15 cellular contexts compared by ENCODE assay signal in genomic region chr7:137546671-137547070, GRCh38.
"Had no signal": no experiment of that assay in that cellular context is flagged by ENCODE, and none has a peak within 500 bp of the region (broad histone marks: within the 10 kb centered on the region; RNA-seq: fewer than 3 reads in every experiment).

No MANE protein-coding gene starts in this region.

- H3K27me3 Mint-ChIP-seq: stimulated activated memory B cell treated with anti-CD40 and anti-IgM and Interleukin-4, amounts not matched to agents 10 μg/mL and 1 μg/mL and 100 μg/mL, for 72 hours had no signal

- H3K27ac Mint-ChIP-seq: stimulated activated memory B cell treated with anti-CD40 and anti-IgM and Interleukin-4, amounts not matched to agents 10 μg/mL and 1 μg/mL and 100 μg/mL, for 72 hours had no signal

- H3K27me3 ChIP-seq: colonic mucosa, esophagus squamous epithelium, left lung, tibial artery had no signal

- H3K4me1 ChIP-seq: colonic mucosa, esophagus squamous epithelium, left lung, parathyroid adenoma, tibial artery had no signal

- H3K9me3 Mint-ChIP-seq: stimulated activated memory B cell treated with anti-CD40 and anti-IgM and Interleukin-4, amounts not matched to agents 10 μg/mL and 1 μg/mL and 100 μg/mL, for 72 hours had no signal

- H3K27ac ChIP-seq: colonic mucosa, esophagus squamous epithelium, left lung, parathyroid adenoma, tibial artery had no signal

- H3K4me3 ChIP-seq: colonic mucosa, esophagus squamous epithelium, left lung, tibial artery had no signal

- H3K4me1 Mint-ChIP-seq: naive thymus-derived CD8-positive, alpha-beta T cell; stimulated activated memory B cell treated with anti-CD40 and anti-IgM and Interleukin-4, amounts not matched to agents 10 μg/mL and 1 μg/mL and 100 μg/mL, for 72 hours had no signal

- H3K9me3 ChIP-seq: colonic mucosa, esophagus squamous epithelium, left lung, tibial artery had no signal

- H3K4me3 Mint-ChIP-seq: naive thymus-derived CD8-positive, alpha-beta T cell; stimulated activated memory B cell treated with anti-CD40 and anti-IgM and Interleukin-4, amounts not matched to agents 10 μg/mL and 1 μg/mL and 100 μg/mL, for 72 hours had no signal

- DNase-seq: activated CD4-positive, alpha-beta T cell treated with anti-CD3 and anti-CD28 coated beads for 1 hour; activated CD4-positive, alpha-beta T cell treated with anti-CD3 and anti-CD28 coated beads, Interleukin-2, amount 50 U/mL, for 4 hours; activated naive CD4-positive, alpha-beta T cell; activated T-cell treated with anti-CD3 and anti-CD28 coated beads for 4 hours; colonic mucosa; esophagus squamous epithelium; islet precursor cell; stimulated activated CD4-positive, alpha-beta T cell treated with anti-CD3 and anti-CD28 coated beads, Interleukin-2, amount 100 ng/mL, for 48 hours; T-helper 1 cell; T1000; tibial artery had no signal

- H2AFZ ChIP-seq: parathyroid adenoma had no signal

- H3K79me2 ChIP-seq: parathyroid adenoma had no signal

- H3K36me3 Mint-ChIP-seq: stimulated activated memory B cell treated with anti-CD40 and anti-IgM and Interleukin-4, amounts not matched to agents 10 μg/mL and 1 μg/mL and 100 μg/mL, for 72 hours had no signal

- H3K36me3 ChIP-seq: colonic mucosa, esophagus squamous epithelium, left lung, tibial artery had no signal
